In the genomic region with DNA sequence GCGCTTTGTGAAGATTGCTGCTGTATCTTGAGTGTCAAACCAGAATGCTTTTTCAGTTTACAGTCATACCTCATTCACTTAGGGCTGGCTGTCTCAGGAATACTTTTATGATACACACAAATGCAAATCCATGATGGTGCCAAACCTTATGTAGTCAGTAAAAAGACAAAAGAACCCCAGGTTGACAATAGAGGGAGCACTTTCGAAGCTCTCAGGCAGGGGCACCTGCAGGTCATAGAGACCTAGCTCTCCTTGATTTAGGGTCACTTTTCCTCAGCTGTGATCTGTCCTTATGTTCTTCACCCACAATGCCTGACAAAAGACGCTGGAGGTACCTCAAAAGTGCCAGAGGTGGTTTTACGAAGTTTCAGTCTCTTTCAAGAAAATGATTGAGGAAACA, we compare ENCODE assay signal across 18 cellular contexts.
A peak's percentile ranks its signal among the peaks of the same experiment; 100 is the strongest.
DNase-seq lines count a peak whose midpoint lies in the region; ATAC-seq, FAIRE-seq and TF ChIP-seq lines count a peak whose summit lies in the region.
"Had no signal": no experiment of that assay in that cellular context is flagged by ENCODE, and none has a peak within 500 bp of the region (broad histone marks: within the 10 kb centered on the region; RNA-seq: fewer than 3 reads in every experiment).

No MANE protein-coding gene starts in this region.

- H3K27me3 ChIP-seq in HCT116 (ENCODE audit: insufficient read depth, low read length) (no peaks in the 10 kb centered on the region), SK-N-SH (ENCODE audit: insufficient read depth) (no peaks in the 10 kb centered on the region)
- H3K27me3 ChIP-seq: body of pancreas, suprapubic skin had no signal

- TF ChIP-seq CTCF in HCT116 (IDR thresholded peaks at IDR 0.05 in 2 of 3, conservative IDR thresholded peaks at IDR 0.05 in 1 of 3; ENCODE audit: borderline replicate concordance in 1 of 3, insufficient read depth in 1 of 3, low read depth in 2 of 3, low read length in 2 of 3) (peak in 2 of 3 experiments; percentile 30 to 33; a peak in 2 of 6 replicates), SK-N-SH (IDR thresholded peaks at IDR 0.05) (0 out of 2 replicates have a peak, but pooled peaks have one; percentile 15)

- no peak for TF ChIP-seq RAD21 in HCT116 (IDR thresholded peaks at IDR 0.05; ENCODE audit: low read depth)
- peak; percentile 13; the same call in 1 of the 2 replicates for TF ChIP-seq RAD21 in SK-N-SH (IDR thresholded peaks at IDR 0.05; ENCODE audit: low read length)

- no peak overlapping the region for H3K4me2 ChIP-seq in HCT116 (ENCODE audit: low read length)
- no peak overlapping the region for H3K4me2 ChIP-seq in SK-N-SH

- H4K20me1 ChIP-seq in HCT116 (ENCODE audit: insufficient read depth) (no peaks in the 10 kb centered on the region), SK-N-SH (ENCODE audit: insufficient read depth) (no peaks in the 10 kb centered on the region)

- RAD21 ChIA-PET in HCT116 (lab: Charles Lee; ENCODE audit: low non-redundant PET in 1 of 2, low total read pairs in 2 of 2, uncharacterized antibody in 2 of 2, unreplicated experiment in 2 of 2): no interaction called here

- no peak overlapping the region for H2AFZ ChIP-seq in HCT116 (ENCODE audit: low read depth, low read length, poor library complexity, severe bottlenecking)
- no peak overlapping the region for H2AFZ ChIP-seq in SK-N-SH (ENCODE audit: low read depth)

- H3K36me3 ChIP-seq in HCT116 (ENCODE audit: control insufficient read depth in 1 of 2, insufficient read depth in 2 of 2, low read length in 2 of 2) (no peaks in the 10 kb centered on the region), SK-N-SH (replicated peaks in 1 of 2; ENCODE audit: control insufficient read depth in 1 of 2, insufficient read depth in 2 of 2, low read length in 1 of 2) (no peaks in the 10 kb centered on the region)
- H3K36me3 ChIP-seq: prostate gland, suprapubic skin had no signal

- 83% methylated on average over 4 of the region's 4 CpGs for WGBS in SK-N-SH (ENCODE audit: low lambda C conversion rate)

- TF ChIP-seq POLR2A in HCT116 (IDR thresholded peaks at IDR 0.05; ENCODE audit: borderline replicate concordance, extremely low read depth, insufficient read depth, insufficient read length): no peak

- BruUV-seq in HCT116 (replicated peaks; lab: Mats Ljungman, UMichigan): no TSS peak

- no peaks in the 10 kb centered on the region for H3F3A ChIP-seq in SK-N-SH (replicated peaks; ENCODE audit: insufficient read depth)

- POLR2A ChIA-PET in HCT116 (lab: Charles Lee): no interaction called here
- POLR2A ChIA-PET in SK-N-SH (lab: Yijun Ruan, JAX): no interaction called here

- ATAC-seq in HCT116 (no peak), HG02759 (IDR thresholded peaks at IDR 0.05; ENCODE audit: unreplicated experiment) (no peak), HG03280 (IDR thresholded peaks at IDR 0.05; ENCODE audit: unreplicated experiment) (no peak)
- ATAC-seq: body of pancreas; CD8-positive, alpha-beta T cell had no signal

- CTCF ChIA-PET in HCT116 (lab: Charles Lee) (no interaction called here), SK-N-SH (lab: Yijun Ruan, JAX) (interaction anchor here (1.0 to 3.1 kb wide), 7 partner anchors 9 to 608 kb away, joined by 3 to 24 read pairs (median 3); no protein-coding TSS in a partner anchor)

- intact Hi-C loops in HCT116 (cut with micrococcal nuclease): no loop called here

- DNase-seq in NCI-H1694 (lab: John Stamatoyannopoulos, UW) (peak; percentile 4), NCI-H1694 treated with DMSO at 0.1 percent for 48 hours (lab: John Stamatoyannopoulos, UW) (no peak), HCT116 (ENCODE audit: low read depth, low spot score) (no peak), SK-N-SH (no peak), iPS-NIHi11 (ENCODE audit: low spot score) (peak; percentile 43), GM19239 (ENCODE audit: insufficient read length, low spot score) (no peak)
- DNase-seq: activated naive CD4-positive, alpha-beta T cell treated with anti-CD3 and anti-CD28 coated beads for 36 hours; CD8-positive, alpha-beta T cell; NCI-H1417 treated with DMSO at 0.1 percent for 48 hours; NCI-H510A treated with DMSO at 0.1 percent for 48 hours; SHP77 had no signal

- FAIRE-seq in GM19239 (lab: Jason Lieb, UNC): no peak
- FAIRE-seq: A204.1, G401.6 had no signal

- no peak for TF ChIP-seq EP300 in SK-N-SH (IDR thresholded peaks at IDR 0.05; ENCODE audit: borderline replicate concordance in 1 of 2, low read depth in 1 of 2, low read length in 1 of 2)

- no peaks in the 10 kb centered on the region for H3K9me2 ChIP-seq in HCT116 (ENCODE audit: insufficient read depth)
- H3K9me2 ChIP-seq in SK-N-SH: no peaks in the 10 kb centered on the region

- H3K27ac ChIP-seq in HCT116 (ENCODE audit: low read depth, low read length) (no peak overlapping the region), SK-N-SH (ENCODE audit: low read depth in 2 of 2, low read length in 1 of 2) (no peak overlapping the region)
- H3K27ac ChIP-seq: body of pancreas, prostate gland, suprapubic skin had no signal

- H3K9me3 ChIP-seq in HCT116 (ENCODE audit: control insufficient read depth in 1 of 2, insufficient read depth in 1 of 2, low read depth in 1 of 2, low read length in 2 of 2) (no peaks in the 10 kb centered on the region), SK-N-SH (no peaks in the 10 kb centered on the region)
- H3K9me3 ChIP-seq: body of pancreas, prostate gland, suprapubic skin had no signal

- H3K4me1 ChIP-seq in HCT116 (ENCODE audit: control insufficient read depth in 1 of 2, insufficient read depth in 2 of 2, low read length in 2 of 2) (no peaks in the 10 kb centered on the region), SK-N-SH (ENCODE audit: control insufficient read depth in 1 of 2, insufficient read depth in 2 of 2, low read depth in 1 of 2, low read length in 1 of 2) (peaks cover 0 to 6% of the 10 kb centered on the region in 2 experiments; a peak in 2 of 4 replicates)
- H3K4me1 ChIP-seq: body of pancreas, prostate gland had no signal

- H3K79me2 ChIP-seq in HCT116 (ENCODE audit: insufficient read depth, low read length) (no peaks in the 10 kb centered on the region), SK-N-SH (ENCODE audit: insufficient read depth) (no peaks in the 10 kb centered on the region)

- H3K4me3 ChIP-seq in HCT116 (replicated peaks in 1 of 2; ENCODE audit: low read depth in 1 of 2, low read length in 2 of 2) (no peak overlapping the region), SK-N-SH (ENCODE audit: low read depth in 2 of 2, low read length in 1 of 2) (no peak overlapping the region)
- H3K4me3 ChIP-seq: body of pancreas, prostate gland, suprapubic skin had no signal

- H3K9ac ChIP-seq in HCT116 (ENCODE audit: low read length): no peak overlapping the region
- H3K9ac ChIP-seq in SK-N-SH: no peak overlapping the region

TF ChIP-seq in HCT116, 20 proteins besides CTCF, POLR2A, EP300 and RAD21:
- TF ChIP-seq SP1 (IDR thresholded peaks at IDR 0.05; ENCODE audit: low read depth) (no peak), FOSL1 (IDR thresholded peaks at IDR 0.05; ENCODE audit: low read depth) (no peak), CBX3 (IDR thresholded peaks at IDR 0.05; ENCODE audit: low read depth) (no peak), ATF3 (IDR thresholded peaks at IDR 0.05) (no peak), POLR2AphosphoS5 (IDR thresholded peaks at IDR 0.05; ENCODE audit: low read depth, low read length) (no peak), JUND (IDR thresholded peaks at IDR 0.05) (no peak), EZH2phosphoT487 (IDR thresholded peaks at IDR 0.05; ENCODE audit: borderline replicate concordance) (no peak), ZFX (IDR thresholded peaks at IDR 0.05) (no peak), CEBPB (IDR thresholded peaks at IDR 0.05; ENCODE audit: low read depth) (no peak)
TF ChIP-seq in HCT116: peak in this region for 0.

TF ChIP-seq in SK-N-SH, 30 proteins besides CTCF, POLR2A, EP300 and RAD21:
- TF ChIP-seq FOSL2 (IDR thresholded peaks at IDR 0.05; ENCODE audit: borderline replicate concordance, low read depth) (no peak), TCF12 (IDR thresholded peaks at IDR 0.05) (no peak), POLR2AphosphoS5 (IDR thresholded peaks at IDR 0.05; ENCODE audit: low read depth, low read length) (no peak)
- TF ChIP-seq, protein P1, sequence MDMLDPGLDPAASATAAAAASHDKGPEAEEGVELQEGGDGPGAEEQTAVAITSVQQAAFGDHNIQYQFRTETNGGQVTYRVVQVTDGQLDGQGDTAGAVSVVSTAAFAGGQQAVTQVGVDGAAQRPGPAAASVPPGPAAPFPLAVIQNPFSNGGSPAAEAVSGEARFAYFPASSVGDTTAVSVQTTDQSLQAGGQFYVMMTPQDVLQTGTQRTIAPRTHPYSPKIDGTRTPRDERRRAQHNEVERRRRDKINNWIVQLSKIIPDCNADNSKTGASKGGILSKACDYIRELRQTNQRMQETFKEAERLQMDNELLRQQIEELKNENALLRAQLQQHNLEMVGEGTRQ (IDR thresholded peaks at IDR 0.05; ENCODE audit: borderline replicate concordance, low read depth, low read length): no peak

Comparison
In these comparisons a context has a peak if more than half of its experiments do, and no peak if none do; other contexts are left out.
1. DNase-seq: peak in NCI-H1694 (single experiment) and iPS-NIHi11 (single experiment); none in NCI-H1694 treated with DMSO at 0.1 percent for 48 hours (single experiment), HCT116 (single experiment), SK-N-SH (single experiment) and GM19239 (single experiment).